ENCODE assay signal across 23 cellular contexts in the genomic region with DNA sequence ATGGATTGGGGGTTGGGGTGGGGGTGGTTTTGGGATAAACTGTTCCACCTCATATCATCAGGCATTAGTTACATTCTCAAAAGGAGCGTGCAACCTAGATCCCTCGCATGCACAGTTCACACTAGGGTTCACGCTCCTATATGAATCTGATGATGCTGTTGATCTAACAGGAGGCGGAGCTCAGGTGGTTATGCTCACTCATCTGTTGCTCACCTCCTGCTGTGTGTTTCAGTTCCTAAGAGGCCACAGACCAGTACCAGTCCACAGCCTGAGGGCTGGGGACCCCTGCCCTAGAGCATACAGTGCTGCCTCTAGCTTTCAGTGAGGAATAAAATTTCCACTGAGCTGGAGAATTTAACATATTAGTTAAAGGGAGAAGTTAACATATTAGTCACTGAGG.
"Had no signal": no experiment of that assay in that cellular context is flagged by ENCODE, and none has a peak within 500 bp of the region (broad histone marks: within the 10 kb centered on the region; RNA-seq: fewer than 3 reads in every experiment).

No MANE protein-coding gene starts in this region.

- H3K27me3 ChIP-seq: cardiac muscle cell, Peyer's patch had no signal

- H3K4me1 ChIP-seq: Peyer's patch had no signal

- DNase-seq: activated CD4-positive, alpha-beta memory T cell treated with anti-CD3 and anti-CD28 coated beads for 36 hours; activated CD4-positive, alpha-beta T cell treated with anti-CD3 and anti-CD28 coated beads, Interleukin-2, amount 10 ng/mL, durations not matched to agents 7 days and 5 days; activated CD4-positive, CD25-positive, alpha-beta regulatory T cell; activated gamma-delta T cell; activated naive CD4-positive, alpha-beta T cell treated with anti-CD3 and anti-CD28 coated beads for 36 hours; activated T-cell treated with anti-CD3 and anti-CD28 coated beads for 4 hours; activated T-cell treated with anti-CD3 and anti-CD28 coated beads, Interleukin-2, amount 50 U/mL, for 48 hours; amygdala; MM.1S; NCI-H146; NCI-H1930; NCI-H2107; NCI-H524 treated with DMSO at 0.1 percent for 48 hours; NCI-H774; NK-92 treated with Interleukin-12 subunit alpha and Interleukin-12 subunit beta, amount 100 ng/mL, for 24 hours; OCI-M1; Peyer's patch; SIG-M5; T-helper 1 cell had no signal

- H3K9me3 ChIP-seq: Peyer's patch had no signal

- H3K27ac ChIP-seq: cardiac muscle cell, Peyer's patch, SK-N-MC, VCaP had no signal

- H3K36me3 ChIP-seq: cardiac muscle cell, Peyer's patch had no signal

- H3K4me3 ChIP-seq: cardiac muscle cell, Peyer's patch, SK-N-MC had no signal

- ATAC-seq: activated T-helper 17 cell treated with anti-CD3 and anti-CD28 coated beads, Interleukin-2, amount 50 U/mL, for 72 hours had no signal
